Comparison of ENCODE assay signal across 1 cellular context in the genomic region with DNA sequence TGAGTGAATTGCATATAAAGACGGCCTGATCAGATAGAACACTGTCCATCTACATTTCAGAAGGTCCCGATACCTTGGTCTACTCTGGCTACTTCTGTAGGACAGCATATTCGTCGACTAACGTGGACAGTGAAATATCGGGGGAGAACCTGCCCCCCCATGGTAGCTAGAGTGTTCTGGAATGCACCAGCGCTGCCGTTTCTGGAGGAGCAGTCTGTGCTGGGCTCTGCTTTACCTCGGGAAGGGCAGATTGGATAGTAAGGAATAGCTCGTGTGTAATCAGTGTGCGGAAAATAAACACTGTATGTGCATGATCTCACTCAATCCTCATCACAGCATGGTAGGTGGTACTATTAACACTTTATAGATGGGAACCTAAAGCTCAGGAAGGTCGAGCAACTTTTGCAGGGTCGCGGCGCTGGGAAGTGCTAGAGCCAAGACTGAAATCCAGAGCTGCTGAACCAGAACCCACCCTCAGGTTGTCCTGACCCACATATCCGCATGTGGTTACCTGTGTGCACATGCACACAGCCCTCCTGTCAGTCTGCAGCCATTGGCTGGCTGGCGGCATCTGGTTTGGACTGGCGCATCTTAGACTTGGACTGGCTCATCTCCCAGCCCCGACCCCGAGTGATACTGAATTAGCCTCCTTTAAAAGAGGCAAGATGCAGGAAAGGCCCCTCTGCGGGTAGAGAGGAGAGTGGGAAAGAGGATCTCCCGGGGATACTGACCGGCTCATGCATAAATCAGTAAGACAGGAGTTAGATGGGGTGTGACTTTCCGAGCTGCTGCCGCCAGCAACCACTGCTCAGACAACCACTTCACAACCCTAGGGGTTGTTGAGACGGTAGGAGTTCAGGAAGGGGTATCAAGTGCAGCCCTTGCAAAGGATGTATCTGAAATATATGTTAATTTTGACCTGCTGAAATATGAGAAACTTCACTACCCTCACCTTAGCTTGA.
TF ChIP-seq lines count a peak whose summit lies in the region.

No MANE protein-coding gene starts in this region.

TF ChIP-seq in IMR-90, 13 proteins besides CTCF, POLR2A, EP300 and RAD21 (continued from another document):
- TF ChIP-seq, protein P1, sequence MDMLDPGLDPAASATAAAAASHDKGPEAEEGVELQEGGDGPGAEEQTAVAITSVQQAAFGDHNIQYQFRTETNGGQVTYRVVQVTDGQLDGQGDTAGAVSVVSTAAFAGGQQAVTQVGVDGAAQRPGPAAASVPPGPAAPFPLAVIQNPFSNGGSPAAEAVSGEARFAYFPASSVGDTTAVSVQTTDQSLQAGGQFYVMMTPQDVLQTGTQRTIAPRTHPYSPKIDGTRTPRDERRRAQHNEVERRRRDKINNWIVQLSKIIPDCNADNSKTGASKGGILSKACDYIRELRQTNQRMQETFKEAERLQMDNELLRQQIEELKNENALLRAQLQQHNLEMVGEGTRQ (IDR thresholded peaks at IDR 0.05; ENCODE audit: low read depth, low read length): no peak
